Comparison of ENCODE assay signal across 8 cellular contexts in the genomic region with DNA sequence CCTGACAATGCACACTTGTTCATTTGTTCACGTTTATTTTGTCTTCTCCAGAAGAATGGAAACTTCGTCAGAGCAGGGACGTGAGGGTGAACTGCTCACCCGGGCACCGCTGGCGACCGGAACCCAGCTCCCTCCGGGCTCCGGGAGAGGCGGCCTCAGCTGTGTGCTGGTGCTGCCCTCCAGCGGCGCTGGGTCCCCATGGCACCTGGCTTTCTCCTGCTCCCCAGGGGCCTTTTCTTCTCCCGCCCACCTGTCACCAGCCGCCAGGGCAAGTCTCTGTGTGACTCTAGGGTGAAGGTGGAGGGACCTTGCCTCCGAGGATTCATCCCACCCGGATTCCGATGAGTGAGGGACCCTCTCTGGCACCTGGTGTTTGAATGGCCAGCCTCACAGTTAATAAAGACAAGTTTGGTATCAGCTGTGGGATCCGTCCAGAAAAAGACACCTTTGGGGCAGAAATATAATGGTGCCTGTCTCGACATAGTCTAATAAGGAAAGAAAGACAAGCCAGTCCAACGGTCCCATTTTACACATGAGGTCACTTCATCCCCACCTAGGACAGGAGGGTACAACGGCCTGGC. TPM values are rescaled to one million over a fixed set of nuclear protein-coding genes. Genes with fewer than 3 reads are reported as not detected.
DNase-seq lines count a peak whose midpoint lies in the region; ATAC-seq and TF ChIP-seq lines count a peak whose summit lies in the region.

No MANE protein-coding gene starts in this region.

- peaks cover 4% of the 10 kb centered on the region; the same call in 1 of the 2 replicates for H3K4me1 ChIP-seq in HAP-1
- H3K4me1 ChIP-seq in MM.1S (ENCODE audit: low read length) = no peaks in the 10 kb centered on the region
- H3K4me1 ChIP-seq in ovary (ENCODE audit: insufficient read depth) = no peaks in the 10 kb centered on the region
- H3K4me1 ChIP-seq in thymus (ENCODE audit: control insufficient read depth, insufficient read depth, low read length) = no peaks in the 10 kb centered on the region

- TF ChIP-seq CTCF in MM.1S (IDR thresholded peaks at IDR 0.05; ENCODE audit: low read length) = peak; percentile 92
- TF ChIP-seq CTCF in ovary (IDR thresholded peaks at IDR 0.05) = peak; percentile 86 to 91 (median 87)

- H2AFZ ChIP-seq in MM.1S (ENCODE audit: low read length) = peak overlapping the region; percentile 96

- H3K27me3 ChIP-seq in HAP-1 (ENCODE audit: low read depth) (peaks cover 4% of the 10 kb centered on the region; the same call in 1 of the 2 replicates), MM.1S (replicated peaks; ENCODE audit: insufficient read depth, low read length) (peaks cover 24% of the 10 kb centered on the region; the same call in 1 of the 2 replicates), ovary (no peaks in the 10 kb centered on the region), thymus (ENCODE audit: control insufficient read depth, insufficient read depth) (no peaks in the 10 kb centered on the region)

- H3K79me2 ChIP-seq in MM.1S (ENCODE audit: low read length) = no peaks in the 10 kb centered on the region

- TF ChIP-seq POLR2A in ovary (IDR thresholded peaks at IDR 0.05) = no peak

- TF ChIP-seq EP300 in ovary (IDR thresholded peaks at IDR 0.05) = no peak

- peak overlapping the region; percentile 14; the same call in 1 of the 2 replicates for H3K9ac ChIP-seq in MM.1S (ENCODE audit: low read length)
- H3K9ac ChIP-seq in SK-N-MC (ENCODE audit: insufficient read length) = peak overlapping the region; percentile 46

- no peaks in the 10 kb centered on the region for H3K9me3 ChIP-seq in HAP-1
- H3K9me3 ChIP-seq in MM.1S (replicated peaks; ENCODE audit: insufficient read depth, low read length) = no peaks in the 10 kb centered on the region
- no peaks in the 10 kb centered on the region for H3K9me3 ChIP-seq in SK-N-MC (ENCODE audit: low read depth, low read length)
- H3K9me3 ChIP-seq in ovary = no peaks in the 10 kb centered on the region
- no peaks in the 10 kb centered on the region for H3K9me3 ChIP-seq in thymus (ENCODE audit: control insufficient read depth)

- no peak overlapping the region for H3K27ac ChIP-seq in MM.1S (ENCODE audit: low read length)
- peak overlapping the region; percentile 70; the same call in 1 of the 2 replicates for H3K27ac ChIP-seq in SK-N-MC
- peak overlapping the region; percentile 17 to 56 for H3K27ac ChIP-seq in ovary
- no peak overlapping the region for H3K27ac ChIP-seq in thymus (ENCODE audit: low read depth)

- H3K4me2 ChIP-seq in MM.1S (ENCODE audit: low read depth, low read length) = peak overlapping the region; percentile 88

- peak; percentile 96 for ATAC-seq in Right ventricle myocardium inferior

- H3K36me3 ChIP-seq in HAP-1 (replicated peaks) = no peaks in the 10 kb centered on the region
- H3K36me3 ChIP-seq in MM.1S (replicated peaks; ENCODE audit: insufficient read depth, low read length) = no peaks in the 10 kb centered on the region
- no peaks in the 10 kb centered on the region for H3K36me3 ChIP-seq in SK-N-MC (ENCODE audit: insufficient read depth, low read length)
- no peaks in the 10 kb centered on the region for H3K36me3 ChIP-seq in ovary
- H3K36me3 ChIP-seq in thymus (ENCODE audit: control insufficient read depth, insufficient read depth) = no peaks in the 10 kb centered on the region

- in situ Hi-C loops in HAP-1 (cut with MboI; ENCODE audit: low sequenced_read_pairs) = loop anchor here (10.0 to 25.0 kb wide), 3 partner anchors 407 to 835 kb away; a partner anchor contains a TSS

- H3K4me3 ChIP-seq in HAP-1 (peak overlapping the region; percentile 29), MM.1S (ENCODE audit: low read length) (peak overlapping the region; percentile 68), SK-N-MC (peak overlapping the region; percentile 88), ovary (peak overlapping the region; percentile 36), thymus (ENCODE audit: low read length) (peak overlapping the region; percentile 57)

- H3K9me2 ChIP-seq in MM.1S (replicated peaks; ENCODE audit: insufficient read depth, low read length) = no peaks in the 10 kb centered on the region

- intact Hi-C loops in Right ventricle myocardium inferior (cut with DNase I) (loop anchor here (1.0 to 10.0 kb wide), 8 partner anchors 73 to 657 kb away; a partner anchor contains a TSS), ovary (cut with DNase I) (loop anchor here (5.0 to 10.0 kb wide), 4 partner anchors 115 to 437 kb away; no protein-coding TSS in a partner anchor)

- 6 to 8% (median 6%) methylated on average over 21 of the region's 21 CpGs for WGBS in ovary, 3 donors
- 15% methylated on average over 21 of the region's 21 CpGs for WGBS in thymus

- DNase-seq in ELR (ENCODE audit: low read depth) (peak; percentile 81), HAP-1 (ENCODE audit: low spot score in 2 of 2) (peak; percentile 83 to 91), MM.1S (peak; percentile 80), SK-N-MC (ENCODE audit: low read depth, low spot score) (no peak), Right ventricle myocardium inferior (ENCODE audit: missing footprints) (peak; percentile 91), ovary (peak; percentile 77 to 89 (median 84))
- DNase-seq in activated naive CD4-positive, alpha-beta T cell treated with anti-CD3 and anti-CD28 coated beads, Interleukin-2, amount 50 U/mL, for 16 hours = peak; percentile 90

- no peaks in the 10 kb centered on the region for H4K20me1 ChIP-seq in MM.1S (ENCODE audit: insufficient read depth, low read length)

- H3F3A ChIP-seq in MM.1S (ENCODE audit: insufficient read depth, low read length) = no peaks in the 10 kb centered on the region

RNA-seq across cellular contexts. Expression of a gene that starts 32.9 kb away (rescaled TPM):
- total RNA-seq in Right ventricle myocardium inferior (6.0 TPM), ovary (10 to 100 TPM in 4 of 7 donors, 1 to 10 TPM in 3; 6.1 to 13.8 (median 10.7) TPM)
- polyA plus RNA-seq in ovary (1 to 10 TPM; 5.9 to 8.4 TPM), thymus (7.3 TPM)

Comparison
In these comparisons a context has a peak if more than half of its experiments do, and no peak if none do; other contexts are left out.
1. H3K4me3 ChIP-seq: peak in every context shown above with its lines; median percentile 88 in SK-N-MC; 68 in MM.1S; 57 in thymus; 36 in ovary; 29 in HAP-1.
2. H3K27ac ChIP-seq: peak in SK-N-MC (single experiment) and ovary (2 of 2); none in MM.1S (single experiment) and thymus (single experiment).